27 cellular contexts compared by ENCODE assay signal in genomic region chr15:60690350-60690961, GRCh38.
"Had no signal": no experiment of that assay in that cellular context is flagged by ENCODE, and none has a peak within 500 bp of the region (broad histone marks: within the 10 kb centered on the region; RNA-seq: fewer than 3 reads in every experiment).

No MANE protein-coding gene starts in this region.

- H3K4me3 ChIP-seq: colonic mucosa, esophagus squamous epithelium, gastrocnemius medialis, heart right ventricle, left ventricle myocardium inferior, lower lobe of right lung, mucosa of descending colon had no signal

- H3K36me3 Mint-ChIP-seq: mesothelial cell of epicardium, naive B cell had no signal

- H3K9me3 ChIP-seq: colonic mucosa, esophagus squamous epithelium, gastrocnemius medialis, heart right ventricle, left ventricle myocardium inferior, lower lobe of right lung, mucosa of descending colon had no signal

- H3K27me3 ChIP-seq: colonic mucosa, esophagus squamous epithelium, gastrocnemius medialis, heart right ventricle had no signal

- H3K27ac ChIP-seq: colonic mucosa, epithelial cell of prostate, esophagus squamous epithelium, gastrocnemius medialis, heart right ventricle, left ventricle myocardium inferior, lower lobe of right lung had no signal

- H3K4me3 Mint-ChIP-seq: dendritic cell treated with granulocyte-macrophage colony-stimulating factor and Interleukin-4, amounts not matched to agents 40 ng/mL and 50 ng/mL, for 4 days; effector memory CD8-positive, alpha-beta T cell; endodermal cell; mesothelial cell of epicardium; naive B cell had no signal

- H3K27me3 Mint-ChIP-seq: effector memory CD8-positive, alpha-beta T cell had no signal

- H3K27ac Mint-ChIP-seq: dendritic cell treated with granulocyte-macrophage colony-stimulating factor and Interleukin-4, amounts not matched to agents 40 ng/mL and 50 ng/mL, for 4 days; effector memory CD8-positive, alpha-beta T cell; endodermal cell; mesothelial cell of epicardium had no signal

- H3K4me1 Mint-ChIP-seq: mesothelial cell of epicardium, naive B cell had no signal

- ATAC-seq: effector memory CD8-positive, alpha-beta T cell; esophagus mucosa; gastrocnemius medialis; heart right ventricle; left cardiac atrium; lower lobe of right lung; mucosa of descending colon had no signal

- H3K4me1 ChIP-seq: colonic mucosa, esophagus squamous epithelium, heart right ventricle, left ventricle myocardium inferior had no signal

- H3K36me3 ChIP-seq: colonic mucosa, esophagus squamous epithelium, gastrocnemius medialis, heart right ventricle, left ventricle myocardium inferior, lower lobe of right lung had no signal

- FAIRE-seq: endometrium, islet of Langerhans, keratinocyte had no signal

- DNase-seq: colonic mucosa; cortex of kidney; effector CD8-positive, alpha-beta T cell; effector memory CD8-positive, alpha-beta T cell; endodermal cell; erythroblast; esophagus squamous epithelium; foreskin fibroblast; foreskin melanocyte; gastrocnemius medialis; glutamatergic neuron; head of caudate nucleus; heart right ventricle; hippocampal formation; left cardiac atrium; left ventricle myocardium inferior; lower lobe of right lung; mesenchymal stem cell; mucosa of descending colon; naive B cell had no signal
